Comparison of ENCODE assay signal across 1 cellular context in genomic region chr6:130359736-130360135, GRCh38.
TF ChIP-seq lines count a peak whose summit lies in the region.

No MANE protein-coding gene starts in this region.

TF ChIP-seq in HEK293, 187 proteins besides CTCF, POLR2A, EP300 and RAD21 (continued from another document):
- TF ChIP-seq HIC1 (tag by site-specific recombination; IDR thresholded peaks at IDR 0.05) (peak; percentile 40), ZNF132 (tag by site-specific recombination; IDR thresholded peaks at IDR 0.05; ENCODE audit: borderline replicate concordance) (no peak), ZNF529 (tag by site-specific recombination; IDR thresholded peaks at IDR 0.05; ENCODE audit: insufficient replicate concordance) (no peak), ZNF280D (tag by site-specific recombination; IDR thresholded peaks at IDR 0.05) (no peak), ZNF341 (tag by site-specific recombination; IDR thresholded peaks at IDR 0.05; ENCODE audit: low read depth) (no peak), ZSCAN4 (tag by site-specific recombination; IDR thresholded peaks at IDR 0.05) (no peak), ZBTB7A (tag by site-specific recombination; IDR thresholded peaks at IDR 0.05; ENCODE audit: low read depth) (no peak), ZNF514 (tag by site-specific recombination; IDR thresholded peaks at IDR 0.05) (no peak), BCL11B (tag by site-specific recombination; IDR thresholded peaks at IDR 0.05; ENCODE audit: low read depth) (no peak), ZNF18 (tag by site-specific recombination; IDR thresholded peaks at IDR 0.05) (no peak), SP7 (tag by site-specific recombination; IDR thresholded peaks at IDR 0.05) (peak; percentile 38; the same call in 1 of the 2 replicates), ZNF426 (tag by site-specific recombination; IDR thresholded peaks at IDR 0.05) (no peak), ZNF175 (tag by site-specific recombination; IDR thresholded peaks at IDR 0.05) (no peak), ZNF488 (tag by site-specific recombination; IDR thresholded peaks at IDR 0.05) (no peak), ZNF704 (tag by site-specific recombination; IDR thresholded peaks at IDR 0.05) (no peak), ZBTB49 (tag by site-specific recombination; IDR thresholded peaks at IDR 0.05; ENCODE audit: low read depth) (no peak), KLF8 (tag by site-specific recombination; IDR thresholded peaks at IDR 0.05) (0 out of 2 replicates have a peak, but pooled peaks have one; percentile 27), ZNF366 (tag by site-specific recombination; conservative IDR thresholded peaks at IDR 0.05) (peak; percentile 40; the same call in 1 of the 2 replicates), ZNF580 (tag by site-specific recombination; IDR thresholded peaks at IDR 0.05) (no peak), ZNF677 (tag by site-specific recombination; IDR thresholded peaks at IDR 0.05) (no peak), ZNF600 (tag by site-specific recombination; IDR thresholded peaks at IDR 0.05) (no peak), GLI2 (tag by site-specific recombination; IDR thresholded peaks at IDR 0.05; ENCODE audit: borderline replicate concordance, low read depth) (no peak), ZNF664 (tag by site-specific recombination; IDR thresholded peaks at IDR 0.05) (no peak), ZNF658 (tag by site-specific recombination; IDR thresholded peaks at IDR 0.05) (no peak), FEZF1 (tag by site-specific recombination; IDR thresholded peaks at IDR 0.05) (peak; percentile 63)
